In the genomic region with DNA sequence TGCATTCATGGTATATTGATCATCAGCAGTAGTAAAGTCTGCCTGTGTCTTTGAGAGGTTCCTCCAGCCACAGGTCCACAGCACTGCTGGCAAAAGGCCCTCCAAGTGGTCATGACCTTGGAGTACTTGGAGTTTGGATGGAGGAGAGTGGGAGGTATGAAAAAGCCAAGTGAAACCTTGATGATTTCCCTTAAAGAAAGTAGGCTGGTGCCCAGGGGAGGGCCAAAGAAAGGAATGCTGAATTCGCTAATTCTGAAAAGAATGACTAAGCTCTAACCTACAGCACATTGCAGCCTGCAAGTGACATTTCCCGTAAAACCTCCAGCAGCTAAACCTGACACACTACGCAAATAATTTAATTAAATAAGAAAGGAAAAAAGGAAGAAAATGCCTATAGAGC, we compare ENCODE assay signal across 13 cellular contexts.
A peak's percentile ranks its signal among the peaks of the same experiment; 100 is the strongest.
DNase-seq lines count a peak whose midpoint lies in the region; ATAC-seq lines count a peak whose summit lies in the region.
"Had no signal": no experiment of that assay in that cellular context is flagged by ENCODE, and none has a peak within 500 bp of the region (broad histone marks: within the 10 kb centered on the region; RNA-seq: fewer than 3 reads in every experiment).

No MANE protein-coding gene starts in this region.

- H3K9me3 ChIP-seq in CD4-positive, CD25-positive, alpha-beta regulatory T cell (ENCODE audit: control insufficient read depth in 2 of 2, low read length in 2 of 2): peaks cover 13 to 19% of the 10 kb centered on the region in 2 experiments

- H3K4me3 Mint-ChIP-seq in CD4-positive, CD25-positive, alpha-beta regulatory T cell: peak overlapping the region; percentile 18 to 88 (median 72)

- H3K36me3 Mint-ChIP-seq in CD4-positive, CD25-positive, alpha-beta regulatory T cell: peaks cover 5% of the 10 kb centered on the region
- H3K36me3 Mint-ChIP-seq in activated naive CD4-positive, alpha-beta T cell treated with anti-CD3 and anti-CD28 coated beads, Interleukin-2, amount 50 U/mL, for 72 hours: peaks cover 19 to 29% of the 10 kb centered on the region in 2 donors

- peak in 1 of 3 donors; percentile 70 for DNase-seq in CD4-positive, CD25-positive, alpha-beta regulatory T cell
- DNase-seq in HCEC 1CT (peak; percentile 9), kidney glomerular epithelial cell (lab: John Stamatoyannopoulos, UW) (peak; percentile 51), anterior cingulate cortex (lab: John Stamatoyannopoulos, UW) (no peak), NCI-H2029 treated with DMSO at 0.1 percent for 48 hours (lab: John Stamatoyannopoulos, UW) (no peak)
- no peak for DNase-seq in activated naive CD4-positive, alpha-beta T cell treated with anti-CD3 and anti-CD28 coated beads, Interleukin-2, amount 50 U/mL, for 72 hours (ENCODE audit: low spot score in 2 of 2)
- DNase-seq: erythroblast; NCI-H187 treated with DMSO at 0.1 percent for 48 hours; occipital lobe; stimulated activated CD4-positive, alpha-beta T cell treated with anti-CD3 and anti-CD28 coated beads, Interleukin-2, amount 100 ng/mL, for 48 hours; WERI-Rb-1 had no signal

- ATAC-seq in CD4-positive, CD25-positive, alpha-beta regulatory T cell (ENCODE audit: low read depth in 2 of 2): no peak
- ATAC-seq in activated naive CD4-positive, alpha-beta T cell treated with anti-CD3 and anti-CD28 coated beads, Interleukin-2, amount 50 U/mL, for 72 hours: peak; percentile 42 to 46
- ATAC-seq in HG03457 (IDR thresholded peaks at IDR 0.05; ENCODE audit: unreplicated experiment): no peak
- no peak for ATAC-seq in HG03039 (IDR thresholded peaks at IDR 0.05; ENCODE audit: unreplicated experiment)

- H3K27me3 Mint-ChIP-seq in CD4-positive, CD25-positive, alpha-beta regulatory T cell: no peaks in the 10 kb centered on the region

- H3K27me3 ChIP-seq in CD4-positive, CD25-positive, alpha-beta regulatory T cell (ENCODE audit: control insufficient read depth, insufficient read depth, low read length): no peaks in the 10 kb centered on the region

- peaks cover 33% of the 10 kb centered on the region for H3K4me1 ChIP-seq in CD4-positive, CD25-positive, alpha-beta regulatory T cell (ENCODE audit: control insufficient read depth, insufficient read depth, low read length, poor library complexity, severe bottlenecking)

- H3K4me1 Mint-ChIP-seq in CD4-positive, CD25-positive, alpha-beta regulatory T cell: peaks cover 26 to 59% (median 46%) of the 10 kb centered on the region in 4 donors

- H3K4me3 ChIP-seq in CD4-positive, CD25-positive, alpha-beta regulatory T cell (ENCODE audit: low read depth, low read length): peak overlapping the region; percentile 75

- peak overlapping the region; percentile 90 to 96 (median 93) for H3K27ac Mint-ChIP-seq in CD4-positive, CD25-positive, alpha-beta regulatory T cell
- peak overlapping the region; percentile 55 to 92 for H3K27ac Mint-ChIP-seq in activated naive CD4-positive, alpha-beta T cell treated with anti-CD3 and anti-CD28 coated beads, Interleukin-2, amount 50 U/mL, for 72 hours

- H3K36me3 ChIP-seq in CD4-positive, CD25-positive, alpha-beta regulatory T cell (ENCODE audit: control insufficient read depth, insufficient read depth, low read length): no peaks in the 10 kb centered on the region
- H3K36me3 ChIP-seq: WERI-Rb-1 had no signal

- H3K9me3 Mint-ChIP-seq in CD4-positive, CD25-positive, alpha-beta regulatory T cell: peaks cover 3 to 15% (median 5%) of the 10 kb centered on the region in 7 donors
- H3K9me3 Mint-ChIP-seq in activated naive CD4-positive, alpha-beta T cell treated with anti-CD3 and anti-CD28 coated beads, Interleukin-2, amount 50 U/mL, for 72 hours: peaks cover 11 to 18% of the 10 kb centered on the region in 2 donors

- peak overlapping the region; percentile 68 for H3K27ac ChIP-seq in CD4-positive, CD25-positive, alpha-beta regulatory T cell (ENCODE audit: insufficient read depth, low read length, poor library complexity, severe bottlenecking)
- H3K27ac ChIP-seq: WERI-Rb-1 had no signal

Comparison
In these comparisons a context has a peak if more than half of its experiments do, and no peak if none do; other contexts are left out.
1. ATAC-seq: peak in activated naive CD4-positive, alpha-beta T cell treated with anti-CD3 and anti-CD28 coated beads, Interleukin-2, amount 50 U/mL, for 72 hours (2 of 2); none in CD4-positive, CD25-positive, alpha-beta regulatory T cell (0 of 2), HG03457 (single experiment) and HG03039 (single experiment).
2. DNase-seq: peak in HCEC 1CT (single experiment) and kidney glomerular epithelial cell (single experiment); none in activated naive CD4-positive, alpha-beta T cell treated with anti-CD3 and anti-CD28 coated beads, Interleukin-2, amount 50 U/mL, for 72 hours (0 of 2), anterior cingulate cortex (0 of 58) and NCI-H2029 treated with DMSO at 0.1 percent for 48 hours (single experiment).